ENCODE assay signal across 8 cellular contexts in the genomic region with DNA sequence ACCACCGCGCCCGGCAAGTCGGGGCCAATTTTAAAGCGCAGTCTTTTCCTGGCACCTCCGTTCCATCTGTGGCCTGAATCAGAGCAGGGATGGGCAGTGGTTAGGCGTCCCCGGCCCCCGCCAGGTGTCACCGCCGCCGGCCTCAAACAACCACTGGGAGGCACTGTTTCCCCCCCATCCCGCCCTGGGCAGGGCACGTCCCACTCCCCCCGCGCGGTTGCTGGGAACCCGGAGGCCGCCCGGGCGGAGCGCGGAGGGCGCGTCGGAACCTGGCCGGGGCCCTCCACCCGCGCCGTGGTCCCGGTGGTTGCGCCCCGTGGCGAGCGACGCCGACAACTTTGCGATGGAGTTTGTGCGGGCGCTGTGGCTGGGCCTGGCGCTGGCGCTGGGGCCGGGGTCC. TPM values are rescaled to one million over a fixed set of nuclear protein-coding genes. Genes with fewer than 3 reads are reported as not detected.
DNase-seq lines count a peak whose midpoint lies in the region; ATAC-seq and TF ChIP-seq lines count a peak whose summit lies in the region.

A gene with protein sequence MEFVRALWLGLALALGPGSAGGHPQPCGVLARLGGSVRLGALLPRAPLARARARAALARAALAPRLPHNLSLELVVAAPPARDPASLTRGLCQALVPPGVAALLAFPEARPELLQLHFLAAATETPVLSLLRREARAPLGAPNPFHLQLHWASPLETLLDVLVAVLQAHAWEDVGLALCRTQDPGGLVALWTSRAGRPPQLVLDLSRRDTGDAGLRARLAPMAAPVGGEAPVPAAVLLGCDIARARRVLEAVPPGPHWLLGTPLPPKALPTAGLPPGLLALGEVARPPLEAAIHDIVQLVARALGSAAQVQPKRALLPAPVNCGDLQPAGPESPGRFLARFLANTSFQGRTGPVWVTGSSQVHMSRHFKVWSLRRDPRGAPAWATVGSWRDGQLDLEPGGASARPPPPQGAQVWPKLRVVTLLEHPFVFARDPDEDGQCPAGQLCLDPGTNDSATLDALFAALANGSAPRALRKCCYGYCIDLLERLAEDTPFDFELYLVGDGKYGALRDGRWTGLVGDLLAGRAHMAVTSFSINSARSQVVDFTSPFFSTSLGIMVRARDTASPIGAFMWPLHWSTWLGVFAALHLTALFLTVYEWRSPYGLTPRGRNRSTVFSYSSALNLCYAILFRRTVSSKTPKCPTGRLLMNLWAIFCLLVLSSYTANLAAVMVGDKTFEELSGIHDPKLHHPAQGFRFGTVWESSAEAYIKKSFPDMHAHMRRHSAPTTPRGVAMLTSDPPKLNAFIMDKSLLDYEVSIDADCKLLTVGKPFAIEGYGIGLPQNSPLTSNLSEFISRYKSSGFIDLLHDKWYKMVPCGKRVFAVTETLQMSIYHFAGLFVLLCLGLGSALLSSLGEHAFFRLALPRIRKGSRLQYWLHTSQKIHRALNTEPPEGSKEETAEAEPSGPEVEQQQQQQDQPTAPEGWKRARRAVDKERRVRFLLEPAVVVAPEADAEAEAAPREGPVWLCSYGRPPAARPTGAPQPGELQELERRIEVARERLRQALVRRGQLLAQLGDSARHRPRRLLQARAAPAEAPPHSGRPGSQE (plus strand): TSS at position 325 of the 400 bp plus-strand sequence. CDS start 19 bp downstream, at position 344.

- H3K27ac ChIP-seq in esophagus muscularis mucosa (replicated peaks in 1 of 4) (no peak within 1 kb of the TSS), ovary (no peak within 1 kb of the TSS)

- WGBS in esophagus muscularis mucosa = no CpG with 5 or more reads among the region's 43 CpGs
- 1 to 5% (median 5%) methylated on average over 8 to 43 of the region's 43 CpGs for WGBS in ovary, 3 donors

- peak; percentile 86 for DNase-seq in GM10266 (ENCODE audit: extremely low spot score)
- DNase-seq in NCI-H2196 treated with DMSO at 0.1 percent for 48 hours (lab: John Stamatoyannopoulos, UW; ENCODE audit: unreplicated experiment) = peak; percentile 53
- DNase-seq in activated T-cell treated with anti-CD3 and anti-CD28 coated beads for 1 hour (ENCODE audit: low read depth) = peak; percentile 50
- no peak for DNase-seq in esophagus muscularis mucosa (ENCODE audit: extremely low spot score)
- DNase-seq in ovary = peak in 1 of 5 donors; percentile 49
- DNase-seq in sciatic nerve (ENCODE audit: low spot score) = no peak
- DNase-seq in NCI-H2081 treated with DMSO at 0.1 percent for 48 hours (lab: John Stamatoyannopoulos, UW) = no peak

- no peak for TF ChIP-seq EP300 in esophagus muscularis mucosa (IDR thresholded peaks at IDR 0.05)
- no peak for TF ChIP-seq EP300 in ovary (IDR thresholded peaks at IDR 0.05)

- H3K4me3 ChIP-seq in esophagus muscularis mucosa (peak within 1 kb of the TSS; percentile 24 to 45 (median 34)), ovary (no peak within 1 kb of the TSS)

- no peaks in the 10 kb centered on the region for H3K9me3 ChIP-seq in esophagus muscularis mucosa
- no peaks in the 10 kb centered on the region for H3K9me3 ChIP-seq in ovary

- intact Hi-C loops in esophagus muscularis mucosa (cut with DNase I) = no loop called here
- intact Hi-C loops in ovary (cut with DNase I) = no loop called here
- intact Hi-C loops in sciatic nerve (cut with DNase I) = loop anchor here (1.0 kb wide), 1 partner anchor 221 kb away; no protein-coding TSS in a partner anchor

- peaks cover 15 to 32% (median 32%) of the 10 kb centered on the region in 4 donors for H3K4me1 ChIP-seq in esophagus muscularis mucosa
- H3K4me1 ChIP-seq in ovary (ENCODE audit: insufficient read depth) = peaks cover 2% of the 10 kb centered on the region

- TF ChIP-seq CTCF in GM10266 (IDR thresholded peaks at IDR 0.05; ENCODE audit: control insufficient read depth, insufficient read depth, low read depth, missing control alignments) (peak; percentile 51), esophagus muscularis mucosa (IDR thresholded peaks at IDR 0.05) (peak; percentile 32 to 54 (median 39)), ovary (IDR thresholded peaks at IDR 0.05) (peak in 2 of 3 donors; percentile 16 to 35)

- ATAC-seq in HG02798 (IDR thresholded peaks at IDR 0.05; ENCODE audit: poor library complexity, unreplicated experiment) (no peak), sciatic nerve (no peak)

- peaks cover 14 to 97% (median 62%) of the 10 kb centered on the region in 4 donors for H3K27me3 ChIP-seq in esophagus muscularis mucosa
- peaks cover 13% of the 10 kb centered on the region for H3K27me3 ChIP-seq in ovary

- TF ChIP-seq POLR2A in esophagus muscularis mucosa (IDR thresholded peaks at IDR 0.05; ENCODE audit: low read depth) (no peak), ovary (IDR thresholded peaks at IDR 0.05) (no peak)

- peaks cover 0 to under 1% (median 0%) of the 10 kb centered on the region in 4 donors for H3K36me3 ChIP-seq in esophagus muscularis mucosa
- no peaks in the 10 kb centered on the region for H3K36me3 ChIP-seq in ovary

RNA-seq across cellular contexts. Expression of the gene that starts here (rescaled TPM):
- total RNA-seq in esophagus muscularis mucosa = under 1 TPM in 2 of 4 donors, not detected in 2; 0.13 to 0.17 TPM
- 1 to 10 TPM in 1 of 7 donors, under 1 TPM in 4, not detected in 2; 0.22 to 7.4 (median 0.32) TPM for total RNA-seq in ovary
- polyA plus RNA-seq in ovary = under 1 TPM in 1 of 2 donors, not detected in 1; 0.07 TPM
- total RNA-seq in sciatic nerve = not detected

Comparison
In these comparisons a context has a peak if more than half of its experiments do, and no peak if none do; other contexts are left out.
1. DNase-seq: peak in GM10266 (single experiment), NCI-H2196 treated with DMSO at 0.1 percent for 48 hours (single experiment) and activated T-cell treated with anti-CD3 and anti-CD28 coated beads for 1 hour (single experiment); none in esophagus muscularis mucosa (single experiment), sciatic nerve (single experiment) and NCI-H2081 treated with DMSO at 0.1 percent for 48 hours (single experiment).
2. Peak in every context shown above with its lines, with median percentiles within 50 percentile points of each other: CTCF ChIP-seq.